ENCODE assay signal across 1 cellular context in genomic region chr2:216498418-216499413, GRCh38.
TF ChIP-seq lines count a peak whose summit lies in the region.

Gene RPL37A (plus strand): TSS chr2:216498844. CDS start chr2:216498875, 31 bp downstream.

TF ChIP-seq in HepG2, 621 proteins besides CTCF, POLR2A, EP300 and RAD21 (continued from another document and continues in another):
- no peak for TF ChIP-seq MLXIP (CRISPR knock-in tag; IDR thresholded peaks at IDR 0.05; ENCODE audit: borderline replicate concordance)
- peak; percentile 90 for TF ChIP-seq ZBED4 (CRISPR knock-in tag; IDR thresholded peaks at IDR 0.05; ENCODE audit: borderline replicate concordance)
- TF ChIP-seq ZNF660 (CRISPR knock-in tag; IDR thresholded peaks at IDR 0.05; ENCODE audit: borderline replicate concordance, low read depth): no peak; the same call in 1 of the 2 replicates
- TF ChIP-seq RARG (CRISPR knock-in tag; IDR thresholded peaks at IDR 0.05; ENCODE audit: low read depth): peak; percentile 91
- TF ChIP-seq HOXA7 (CRISPR knock-in tag; IDR thresholded peaks at IDR 0.05): no peak
- TF ChIP-seq ZBTB1 (CRISPR knock-in tag; IDR thresholded peaks at IDR 0.05; ENCODE audit: borderline replicate concordance): peak; percentile 61; the same call in 1 of the 2 replicates
- TF ChIP-seq ZBTB44 (CRISPR knock-in tag; IDR thresholded peaks at IDR 0.05): peak; percentile 66
- peak; percentile 69 for TF ChIP-seq ZSCAN22 (CRISPR knock-in tag; IDR thresholded peaks at IDR 0.05)
- TF ChIP-seq GABPA (IDR thresholded peaks at IDR 0.05; ENCODE audit: low read depth, low read length): peak; percentile 93
- peak; percentile 96 for TF ChIP-seq GABPA (CRISPR knock-in tag; IDR thresholded peaks at IDR 0.05; ENCODE audit: low read depth)
- TF ChIP-seq YY1 (IDR thresholded peaks at IDR 0.05; ENCODE audit: insufficient read depth, insufficient replicate concordance, low read depth, low read length): peak; percentile 80
- TF ChIP-seq ESRRA (CRISPR knock-in tag; IDR thresholded peaks at IDR 0.05; ENCODE audit: low read depth): peak; percentile 75; the same call in 1 of the 2 replicates
- TF ChIP-seq ZNF724P (CRISPR knock-in tag; IDR thresholded peaks at IDR 0.05; ENCODE audit: borderline replicate concordance): no peak
- peak; percentile 91 for TF ChIP-seq ZNF44 (CRISPR knock-in tag; IDR thresholded peaks at IDR 0.05)
- TF ChIP-seq ZNF776 (CRISPR knock-in tag; IDR thresholded peaks at IDR 0.05): peak; percentile 90
- TF ChIP-seq KDM5B (CRISPR knock-in tag; IDR thresholded peaks at IDR 0.05; ENCODE audit: borderline replicate concordance): peak; percentile 94
- no peak for TF ChIP-seq NR3C1 (CRISPR knock-in tag; IDR thresholded peaks at IDR 0.05)
- peak; percentile 94 for TF ChIP-seq ZNF430 (CRISPR knock-in tag; IDR thresholded peaks at IDR 0.05)
- TF ChIP-seq FOXO4 (CRISPR knock-in tag; conservative IDR thresholded peaks at IDR 0.05): peak; percentile 93; the same call in 1 of the 2 replicates
- peak; percentile 98 for TF ChIP-seq DRAP1 (CRISPR knock-in tag; IDR thresholded peaks at IDR 0.05)
- TF ChIP-seq SIX1 (CRISPR knock-in tag; IDR thresholded peaks at IDR 0.05; ENCODE audit: borderline replicate concordance): peak; percentile 53; the same call in 1 of the 2 replicates
- TF ChIP-seq ZXDC (CRISPR knock-in tag; IDR thresholded peaks at IDR 0.05): 0 out of 2 replicates have a peak, but pooled peaks have one; percentile 81
- peak; percentile 88 for TF ChIP-seq ATF7-NPFF (CRISPR knock-in tag; IDR thresholded peaks at IDR 0.05; ENCODE audit: low read depth)
- TF ChIP-seq TP53 (CRISPR knock-in tag; conservative IDR thresholded peaks at IDR 0.05): 0 out of 2 replicates have a peak, but pooled peaks have one; percentile 28
- TF ChIP-seq KLF13 (CRISPR knock-in tag; IDR thresholded peaks at IDR 0.05): no peak; the same call in 1 of the 2 replicates
- TF ChIP-seq ZNF703 (CRISPR knock-in tag; IDR thresholded peaks at IDR 0.05; ENCODE audit: borderline replicate concordance): 0 out of 2 replicates have a peak, but pooled peaks have one; percentile 4
- peak; percentile 98 for TF ChIP-seq ZNF225 (CRISPR knock-in tag; IDR thresholded peaks at IDR 0.05)
- peak; percentile 94; the same call in 1 of the 2 replicates for TF ChIP-seq SNAPC5 (CRISPR knock-in tag; IDR thresholded peaks at IDR 0.05; ENCODE audit: borderline replicate concordance)
- 0 out of 2 replicates have a peak, but pooled peaks have one; percentile 25 for TF ChIP-seq ZNF841 (CRISPR knock-in tag; IDR thresholded peaks at IDR 0.05; ENCODE audit: borderline replicate concordance)
- no peak for TF ChIP-seq ZNF562 (CRISPR knock-in tag; IDR thresholded peaks at IDR 0.05; ENCODE audit: borderline replicate concordance)
- no peak; the same call in 1 of the 2 replicates for TF ChIP-seq ZNF160 (CRISPR knock-in tag; IDR thresholded peaks at IDR 0.05)
- no peak for TF ChIP-seq ZSCAN12 (CRISPR knock-in tag; IDR thresholded peaks at IDR 0.05)
- peak; percentile 93 for TF ChIP-seq NKX3-1 (CRISPR knock-in tag; IDR thresholded peaks at IDR 0.05)
- TF ChIP-seq ZNF878 (CRISPR knock-in tag; IDR thresholded peaks at IDR 0.05): peak; percentile 91
- TF ChIP-seq NFE2 (CRISPR knock-in tag; IDR thresholded peaks at IDR 0.05): no peak
- TF ChIP-seq HDAC1 (CRISPR knock-in tag; IDR thresholded peaks at IDR 0.05): peak; percentile 87
- no peak for TF ChIP-seq HNRNPUL1 (IDR thresholded peaks at IDR 0.05; ENCODE audit: low read depth, low read length)
- peak; percentile 68; the same call in 1 of the 2 replicates for TF ChIP-seq ZNF646 (CRISPR knock-in tag; IDR thresholded peaks at IDR 0.05)
- no peak for TF ChIP-seq FOXP1 (IDR thresholded peaks at IDR 0.05)
- TF ChIP-seq FOXP1 (CRISPR knock-in tag; IDR thresholded peaks at IDR 0.05): no peak
